8 cellular contexts compared by ENCODE assay signal in the genomic region with DNA sequence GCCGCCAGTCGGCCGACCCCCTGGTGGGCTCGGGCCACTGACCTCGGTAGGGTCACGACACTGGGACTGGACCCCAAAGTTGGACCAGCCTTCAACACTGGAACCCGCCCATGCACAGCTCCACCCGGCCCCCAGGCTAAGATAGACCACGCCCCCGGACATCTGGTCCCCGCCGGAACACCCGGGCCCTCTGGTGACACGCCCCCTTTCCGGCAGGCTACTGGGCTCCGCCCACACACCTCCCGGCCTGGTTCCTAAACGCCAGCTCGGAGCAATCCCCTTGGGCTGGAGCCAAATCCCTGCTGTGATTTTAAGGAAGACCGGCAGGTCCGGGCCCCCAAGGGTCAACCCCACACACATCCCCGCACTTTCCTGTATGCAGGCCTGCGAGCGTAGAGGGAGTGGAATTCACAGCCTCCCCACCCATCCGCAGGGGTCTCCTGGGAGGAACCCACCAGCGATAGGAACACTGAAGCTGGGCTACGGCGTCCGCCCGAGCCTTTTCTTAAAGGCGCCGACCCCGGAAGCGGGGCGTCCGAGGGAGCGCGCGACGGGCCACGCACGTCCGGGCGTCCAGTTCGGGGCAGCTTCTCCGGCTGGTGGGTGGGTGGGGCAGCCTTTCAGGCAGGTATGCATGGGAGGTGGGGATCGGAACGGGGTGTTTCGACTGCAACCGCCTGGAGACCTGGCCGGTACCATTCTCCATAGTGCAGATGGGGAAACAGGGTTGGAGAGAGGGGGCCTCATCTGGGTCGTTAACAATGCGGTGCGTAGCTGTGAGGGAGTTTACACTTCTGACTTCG. TPM values are rescaled to one million over a fixed set of nuclear protein-coding genes. Genes with fewer than 3 reads are reported as not detected.
A peak's percentile ranks its signal among the peaks of the same experiment; 100 is the strongest.
DNase-seq lines count a peak whose midpoint lies in the region; ATAC-seq lines count a peak whose summit lies in the region.

A gene with protein sequence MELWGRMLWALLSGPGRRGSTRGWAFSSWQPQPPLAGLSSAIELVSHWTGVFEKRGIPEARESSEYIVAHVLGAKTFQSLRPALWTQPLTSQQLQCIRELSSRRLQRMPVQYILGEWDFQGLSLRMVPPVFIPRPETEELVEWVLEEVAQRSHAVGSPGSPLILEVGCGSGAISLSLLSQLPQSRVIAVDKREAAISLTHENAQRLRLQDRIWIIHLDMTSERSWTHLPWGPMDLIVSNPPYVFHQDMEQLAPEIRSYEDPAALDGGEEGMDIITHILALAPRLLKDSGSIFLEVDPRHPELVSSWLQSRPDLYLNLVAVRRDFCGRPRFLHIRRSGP (plus strand): TSS at position 576 of the 803 bp plus-strand sequence. CDS start 1,583 bp downstream, outside the sequence.

- peaks cover 54 to 85% (median 58%) of the 10 kb centered on the region in 3 donors for H3K4me1 Mint-ChIP-seq in CD8-positive, alpha-beta memory T cell

- peak; percentile 59 for ATAC-seq in GM19467 (IDR thresholded peaks at IDR 0.05; ENCODE audit: unreplicated experiment)

- no peaks in the 10 kb centered on the region for H3K9me3 ChIP-seq in CD8-positive, alpha-beta memory T cell (ENCODE audit: low read length)
- no peaks in the 10 kb centered on the region for H3K9me3 ChIP-seq in effector memory CD4-positive, alpha-beta T cell (ENCODE audit: control insufficient read depth, low read length)

- peak within 1 kb of the TSS; percentile 91 to 98 (median 96) for H3K27ac Mint-ChIP-seq in CD8-positive, alpha-beta memory T cell

- no peaks in the 10 kb centered on the region for H3K36me3 ChIP-seq in CD8-positive, alpha-beta memory T cell (ENCODE audit: insufficient read depth, low read length)
- no peaks in the 10 kb centered on the region for H3K36me3 ChIP-seq in effector memory CD4-positive, alpha-beta T cell (ENCODE audit: control insufficient read depth, insufficient read depth, low read length)

- H3K27ac ChIP-seq in CD8-positive, alpha-beta memory T cell (ENCODE audit: low read depth, low read length) = peak within 1 kb of the TSS; percentile 82
- peak within 1 kb of the TSS; percentile 79 for H3K27ac ChIP-seq in effector memory CD4-positive, alpha-beta T cell (ENCODE audit: insufficient read depth, low read length, poor library complexity, severe bottlenecking)

- H3K27me3 ChIP-seq in CD8-positive, alpha-beta memory T cell (ENCODE audit: insufficient read depth, low read length, poor library complexity, severe bottlenecking) = no peaks in the 10 kb centered on the region
- no peaks in the 10 kb centered on the region for H3K27me3 ChIP-seq in effector memory CD4-positive, alpha-beta T cell (replicated peaks; ENCODE audit: control insufficient read depth, insufficient read depth, low read length, poor library complexity, severe bottlenecking)

- H3K4me3 Mint-ChIP-seq in CD8-positive, alpha-beta memory T cell = peak within 1 kb of the TSS; percentile 90 to 97 (median 95)

- peak; percentile 92 to 95 (median 92) for DNase-seq in CD8-positive, alpha-beta memory T cell
- peak; percentile 92 for DNase-seq in HS-27A (ENCODE audit: low read depth)
- DNase-seq in NOMO-1 (lab: John Stamatoyannopoulos, UW; ENCODE audit: unreplicated experiment in 2 of 2) = peak; percentile 86 to 89
- peak; percentile 78 to 92 for DNase-seq in activated CD8-positive, alpha-beta memory T cell treated with anti-CD3 and anti-CD28 coated beads for 4 hours (ENCODE audit: low read depth in 2 of 2)
- peak; percentile 84 to 91 (median 86) for DNase-seq in effector memory CD4-positive, alpha-beta T cell
- peak; percentile 97 for DNase-seq in medulla oblongata (ENCODE audit: extremely low spot score)
- peak; percentile 90 for DNase-seq in stimulated activated CD8-positive, alpha-beta memory T cell treated with anti-CD3 and anti-CD28 coated beads, Interleukin-12 subunit alpha, Interleukin-12 subunit beta, amount 100 ng/mL, for 1 hour (ENCODE audit: low read depth)

- peaks cover 0 to 22% (median 2%) of the 10 kb centered on the region in 3 donors for H3K36me3 Mint-ChIP-seq in CD8-positive, alpha-beta memory T cell

- peaks cover 0 to 4% of the 10 kb centered on the region in 2 donors for H3K27me3 Mint-ChIP-seq in CD8-positive, alpha-beta memory T cell

- H3K4me3 ChIP-seq in CD8-positive, alpha-beta memory T cell (ENCODE audit: low read length) = peak within 1 kb of the TSS; percentile 92
- H3K4me3 ChIP-seq in effector memory CD4-positive, alpha-beta T cell (ENCODE audit: insufficient read depth, low read depth, low read length, poor library complexity, severe bottlenecking) = peak within 1 kb of the TSS; percentile 68

- POLR2A ChIA-PET in CD8-positive, alpha-beta memory T cell (lab: Charles Lee) = interaction anchor here (0.6 to 6.1 kb wide), 18 partner anchors 14 to 1672 kb away, joined by 3 to 57 read pairs (median 7); a partner anchor contains a TSS

- no peaks in the 10 kb centered on the region for H3K9me3 Mint-ChIP-seq in CD8-positive, alpha-beta memory T cell

- H3K4me1 ChIP-seq in CD8-positive, alpha-beta memory T cell (ENCODE audit: insufficient read depth, low read length) = peaks cover 67% of the 10 kb centered on the region
- H3K4me1 ChIP-seq in effector memory CD4-positive, alpha-beta T cell (ENCODE audit: control insufficient read depth, insufficient read depth, low read length, poor library complexity, severe bottlenecking) = peaks cover 56% of the 10 kb centered on the region

- CTCF ChIA-PET in CD8-positive, alpha-beta memory T cell (lab: Charles Lee) = interaction anchor here (0.9 to 18.9 kb wide), 16 partner anchors 12 to 1414 kb away, joined by 3 to 724 read pairs (median 4); a partner anchor contains a TSS

RNA-seq across cellular contexts. Expression of the gene that starts here (rescaled TPM):
- total RNA-seq in CD8-positive, alpha-beta memory T cell = 10 to 100 TPM; 51.8 to 55.0 TPM
- polyA plus RNA-seq in CD8-positive, alpha-beta memory T cell = 27.4 TPM

Comparison
In these comparisons a context has a peak if more than half of its experiments do, and no peak if none do; other contexts are left out.
1. Peak in every context shown above with its lines: DNase-seq, ATAC-seq, H3K4me3 ChIP-seq and H3K27ac ChIP-seq.